13 cellular contexts compared by ENCODE assay signal in the genomic region with DNA sequence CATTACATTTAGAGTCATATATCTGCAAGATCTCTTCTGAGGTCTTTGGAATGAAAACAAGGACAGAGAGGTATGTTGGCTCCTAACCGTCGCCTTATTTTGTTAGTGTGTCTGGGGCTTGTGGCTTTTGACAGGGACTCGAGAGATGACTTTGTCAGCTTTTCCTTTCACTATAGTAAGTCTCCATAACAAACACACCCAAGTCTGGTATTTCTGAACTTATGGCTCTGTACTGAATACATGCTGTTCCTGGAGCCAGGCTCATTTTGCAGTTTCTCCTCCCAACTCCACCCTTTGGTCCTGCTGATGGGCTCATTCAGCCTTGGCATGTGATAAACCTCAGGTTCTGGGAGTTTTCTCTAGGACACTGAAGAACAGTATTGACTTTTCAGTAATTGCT. TPM values are rescaled to one million over a fixed set of nuclear protein-coding genes. Genes with fewer than 3 reads are reported as not detected.
A peak's percentile ranks its signal among the peaks of the same experiment; 100 is the strongest.
DNase-seq lines count a peak whose midpoint lies in the region; ATAC-seq, FAIRE-seq and TF ChIP-seq lines count a peak whose summit lies in the region.
"Had no signal": no experiment of that assay in that cellular context is flagged by ENCODE, and none has a peak within 500 bp of the region (broad histone marks: within the 10 kb centered on the region; RNA-seq: fewer than 3 reads in every experiment).

No MANE protein-coding gene starts in this region.

- WGBS in tibial nerve, 2 donors, result 66 to 77% methylated on average over 3 of the region's 3 CpGs

- TF ChIP-seq CTCF in bronchial epithelial cell (IDR thresholded peaks at IDR 0.05; ENCODE audit: insufficient read depth, low read length, severe bottlenecking) (no peak), left lung (IDR thresholded peaks at IDR 0.05) (no peak), tibial nerve (IDR thresholded peaks at IDR 0.05) (no peak)

- no peak overlapping the region for H3K4me3 Mint-ChIP-seq in activated CD4-positive, alpha-beta T cell treated with anti-CD3 and anti-CD28 coated beads, Interleukin-2, amount 10 ng/mL, durations not matched to agents 7 days and 5 days

- CTCF ChIA-PET in activated CD4-positive, alpha-beta T cell treated with anti-CD3 and anti-CD28 coated beads, Interleukin-2, amount 10 ng/mL, durations not matched to agents 7 days and 5 days (lab: Charles Lee), result interaction anchor here (0.6 to 2.7 kb wide), 4 partner anchors 14 to 201 kb away, joined by 3 to 10 read pairs (median 4); partner anchors contain the start of gene NEK9

- no peaks in the 10 kb centered on the region for H3K9me3 Mint-ChIP-seq in activated CD4-positive, alpha-beta T cell treated with anti-CD3 and anti-CD28 coated beads, Interleukin-2, amount 10 ng/mL, durations not matched to agents 7 days and 5 days

- peaks cover 0 to 14% of the 10 kb centered on the region in 2 donors for H3K4me1 ChIP-seq in left lung
- peaks cover 0 to 6% (median 0%) of the 10 kb centered on the region in 4 donors for H3K4me1 ChIP-seq in tibial nerve

- intact Hi-C loops in left lung (cut with DNase I), result no loop called here

- ATAC-seq in left lung, result peak; percentile 51
- ATAC-seq in GM21529 (IDR thresholded peaks at IDR 0.05; ENCODE audit: unreplicated experiment), result no peak
- ATAC-seq: foreskin keratinocyte, HCT116 had no signal

- H3K36me3 Mint-ChIP-seq in activated CD4-positive, alpha-beta T cell treated with anti-CD3 and anti-CD28 coated beads, Interleukin-2, amount 10 ng/mL, durations not matched to agents 7 days and 5 days (ENCODE audit: low read depth), result peaks cover 8% of the 10 kb centered on the region

- no peak overlapping the region for H3K27ac ChIP-seq in left lung
- H3K27ac ChIP-seq in tibial nerve, result peak overlapping the region; percentile 33 to 74 (median 68)
- H3K27ac ChIP-seq: foreskin keratinocyte had no signal

- H3K4me3 ChIP-seq in bronchial epithelial cell (ENCODE audit: low read depth, low read length) (no peak overlapping the region), left lung (no peak overlapping the region), tibial nerve (no peak overlapping the region)

- peaks cover 2% of the 10 kb centered on the region for H3K27me3 Mint-ChIP-seq in activated CD4-positive, alpha-beta T cell treated with anti-CD3 and anti-CD28 coated beads, Interleukin-2, amount 10 ng/mL, durations not matched to agents 7 days and 5 days

- no peak for TF ChIP-seq POLR2A in tibial nerve (IDR thresholded peaks at IDR 0.05)

- H3K4me1 Mint-ChIP-seq in activated CD4-positive, alpha-beta T cell treated with anti-CD3 and anti-CD28 coated beads, Interleukin-2, amount 10 ng/mL, durations not matched to agents 7 days and 5 days, result peaks cover 25% of the 10 kb centered on the region

- no peaks in the 10 kb centered on the region for H3K27me3 ChIP-seq in bronchial epithelial cell (ENCODE audit: control insufficient read depth, insufficient read depth, low read length)
- H3K27me3 ChIP-seq in left lung, result no peaks in the 10 kb centered on the region
- H3K27me3 ChIP-seq in tibial nerve, result no peaks in the 10 kb centered on the region
- H3K27me3 ChIP-seq: foreskin keratinocyte had no signal

- H3K36me3 ChIP-seq in bronchial epithelial cell (ENCODE audit: control insufficient read depth, insufficient read depth, low read length), result no peaks in the 10 kb centered on the region
- no peaks in the 10 kb centered on the region for H3K36me3 ChIP-seq in left lung
- H3K36me3 ChIP-seq in tibial nerve, result no peaks in the 10 kb centered on the region

- H3K27ac Mint-ChIP-seq in activated CD4-positive, alpha-beta T cell treated with anti-CD3 and anti-CD28 coated beads, Interleukin-2, amount 10 ng/mL, durations not matched to agents 7 days and 5 days, result no peak overlapping the region

- FAIRE-seq in bronchial epithelial cell (lab: Jason Lieb, UNC), result no peak

- peak; percentile 13 for DNase-seq in activated CD4-positive, alpha-beta T cell treated with anti-CD3 and anti-CD28 coated beads, Interleukin-2, amount 10 ng/mL, durations not matched to agents 7 days and 5 days
- no peak for DNase-seq in activated CD4-positive, alpha-beta T cell treated with anti-CD3 and anti-CD28 coated beads, Interleukin-2, amount 50 U/mL, for 4 hours
- DNase-seq in bronchial epithelial cell (ENCODE audit: low read depth), result peak; percentile 63
- DNase-seq in left lung, result no peak
- no peak for DNase-seq in tibial nerve (ENCODE audit: low spot score in 2 of 2)
- no peak for DNase-seq in HuH-7 (ENCODE audit: low spot score)
- no peak for DNase-seq in effector CD8-positive, alpha-beta T cell (lab: John Stamatoyannopoulos, UW)
- DNase-seq: activated CD4-positive, alpha-beta T cell treated with anti-CD3 and anti-CD28 coated beads for 48 hours; activated naive CD4-positive, alpha-beta T cell treated with Interleukin-2 at 50 U/mL for 16 hours; MV-4-11 had no signal

- POLR2A ChIA-PET in activated CD4-positive, alpha-beta T cell treated with anti-CD3 and anti-CD28 coated beads, Interleukin-2, amount 10 ng/mL, durations not matched to agents 7 days and 5 days (lab: Charles Lee), result no interaction called here

- H3K9me3 ChIP-seq in left lung (no peaks in the 10 kb centered on the region), tibial nerve (no peaks in the 10 kb centered on the region)

- TF ChIP-seq EP300 in tibial nerve (IDR thresholded peaks at IDR 0.05), result peak; percentile 73 to 79

RNA-seq across cellular contexts. Expression of gene TMED10, which starts 27.7 kb away (rescaled TPM):
- total RNA-seq in activated CD4-positive, alpha-beta T cell treated with anti-CD3 and anti-CD28 coated beads, Interleukin-2, amount 10 ng/mL, durations not matched to agents 7 days and 5 days, result 100 to 1,000 TPM; 175 to 213 TPM
- total RNA-seq in bronchial epithelial cell (244 and 363 TPM in 2 replicates), left lung (100 to 1,000 TPM; 338 to 391 TPM), tibial nerve (100 to 1,000 TPM; 262 to 296 (median 280) TPM)

Comparison
In these comparisons a context has a peak if more than half of its experiments do, and no peak if none do; other contexts are left out.
1. DNase-seq: peak in activated CD4-positive, alpha-beta T cell treated with anti-CD3 and anti-CD28 coated beads, Interleukin-2, amount 10 ng/mL, durations not matched to agents 7 days and 5 days (single experiment) and bronchial epithelial cell (single experiment); none in activated CD4-positive, alpha-beta T cell treated with anti-CD3 and anti-CD28 coated beads, Interleukin-2, amount 50 U/mL, for 4 hours (0 of 2), left lung (0 of 2), tibial nerve (0 of 2), HuH-7 (single experiment) and effector CD8-positive, alpha-beta T cell (single experiment).
2. H3K27ac ChIP-seq: peak in tibial nerve (4 of 4); none in left lung (0 of 2).